In genomic region chr11:123407124-123407995, GRCh38 we compare ENCODE assay signal across 8 cellular contexts. TPM values are rescaled to one million over a fixed set of nuclear protein-coding genes. Genes with fewer than 3 reads are reported as not detected.
DNase-seq lines count a peak whose midpoint lies in the region; ATAC-seq and TF ChIP-seq lines count a peak whose summit lies in the region.

No MANE protein-coding gene starts in this region.

- intact Hi-C loops in Right ventricle myocardium superior (cut with DNase I), result loop anchor here (5.0 kb wide), 2 partner anchors 70 to 105 kb away; no protein-coding TSS in a partner anchor

- peak; percentile 70 for TF ChIP-seq CTCF in GM12875 (IDR thresholded peaks at IDR 0.05; ENCODE audit: borderline replicate concordance, insufficient read depth, low read depth, low read length)

- no peak overlapping the region for H3K4me3 ChIP-seq in GM12875 (ENCODE audit: low read depth, low read length)

- ATAC-seq in Right ventricle myocardium superior (ENCODE audit: poor library complexity), result peak; percentile 64
- ATAC-seq in GM21526 (IDR thresholded peaks at IDR 0.05; ENCODE audit: low FRiP score, unreplicated experiment), result no peak

- DNase-seq in 8988T (peak; percentile 26), HuH-7 (ENCODE audit: low spot score) (peak; percentile 33), RKO (ENCODE audit: low spot score) (peak; percentile 55), Right ventricle myocardium superior (peak; percentile 41), retina (peak; percentile 64)
- peak; percentile 38 for DNase-seq in activated T-helper 9 cell treated with anti-CD3 and anti-CD28 coated beads, Interleukin-2, amount 50 U/mL, for 16 hours (ENCODE audit: low read depth)

RNA-seq across cellular contexts. Expression of gene GRAMD1B, which starts 22.7 kb away (rescaled TPM):
- total RNA-seq in Right ventricle myocardium superior, result 19.0 TPM
